Comparison of ENCODE assay signal across 21 cellular contexts in the genomic region with DNA sequence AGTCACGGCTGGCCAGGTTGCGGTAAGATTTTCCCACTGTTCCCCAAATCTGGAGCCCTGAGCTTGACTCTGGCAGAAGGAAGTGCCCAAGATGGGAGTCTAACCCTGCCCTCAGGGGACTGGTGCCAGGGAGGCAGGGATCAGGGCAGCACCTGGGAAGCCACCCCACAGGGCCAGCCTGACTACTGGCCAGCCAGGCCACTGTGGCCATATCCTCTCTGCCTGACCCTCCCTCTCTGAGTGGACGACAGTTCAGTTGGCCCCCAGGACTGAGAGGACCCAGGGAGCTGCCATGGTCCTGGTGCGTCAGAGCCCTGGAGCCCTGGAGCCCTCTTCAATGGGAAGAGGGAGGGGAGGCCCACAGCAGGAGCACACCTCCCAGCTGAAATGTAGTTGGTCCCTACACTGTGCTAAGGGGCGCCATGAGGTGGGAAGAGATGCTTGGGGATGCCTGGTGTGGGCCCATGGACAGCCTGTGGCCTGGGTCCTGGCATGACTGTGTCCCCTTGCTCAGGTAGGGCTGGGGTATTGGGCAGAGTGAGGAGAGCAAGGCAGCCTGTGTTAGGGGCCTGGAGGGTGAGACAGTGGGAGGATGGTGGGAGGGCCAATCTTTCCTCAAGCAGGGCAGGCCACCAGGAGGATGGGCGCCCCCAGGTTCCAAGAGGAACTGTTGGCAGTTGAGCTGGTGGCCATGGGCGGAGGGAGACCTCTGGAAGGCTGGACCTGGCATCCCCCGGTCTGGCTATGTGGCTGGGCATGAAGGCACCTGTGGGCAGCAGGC.
DNase-seq lines count a peak whose midpoint lies in the region; ATAC-seq and TF ChIP-seq lines count a peak whose summit lies in the region.
"Had no signal": no experiment of that assay in that cellular context is flagged by ENCODE, and none has a peak within 500 bp of the region (broad histone marks: within the 10 kb centered on the region; RNA-seq: fewer than 3 reads in every experiment).

No MANE protein-coding gene starts in this region.

- H3K9me3 ChIP-seq in WERI-Rb-1 (ENCODE audit: severe bottlenecking): no peaks in the 10 kb centered on the region
- H3K9me3 ChIP-seq in left ventricle myocardium inferior (replicated peaks): no peaks in the 10 kb centered on the region
- H3K9me3 ChIP-seq: gastrocnemius medialis, pancreas, SJCRH30 had no signal

- H3K27me3 ChIP-seq in WERI-Rb-1 (ENCODE audit: insufficient read depth, low read depth, severe bottlenecking) (no peaks in the 10 kb centered on the region), left ventricle myocardium inferior (ENCODE audit: low read depth) (no peaks in the 10 kb centered on the region)
- H3K27me3 ChIP-seq: brain microvascular endothelial cell, gastrocnemius medialis, pancreas, SJCRH30 had no signal

- no peak for TF ChIP-seq POLR2A in GM18505 (IDR thresholded peaks at IDR 0.05; ENCODE audit: borderline replicate concordance, extremely low read depth, insufficient read depth, insufficient read length)

- H3K27ac ChIP-seq in WERI-Rb-1: no peak overlapping the region; the same call in 1 of the 2 replicates
- no peak overlapping the region for H3K27ac ChIP-seq in left ventricle myocardium inferior (replicated peaks)
- H3K27ac ChIP-seq: 22Rv1, brain microvascular endothelial cell, gastrocnemius medialis, pancreas, SJCRH30 had no signal

- intact Hi-C loops in left ventricle myocardium inferior (cut with micrococcal nuclease): no loop called here
- intact Hi-C loops in sciatic nerve (cut with DNase I): no loop called here

- H3K4me1 ChIP-seq in left ventricle myocardium inferior: peaks cover 4% of the 10 kb centered on the region
- H3K4me1 ChIP-seq: gastrocnemius medialis, pancreas, SJCRH30 had no signal

- H3K36me3 ChIP-seq in WERI-Rb-1 (peaks cover 15% of the 10 kb centered on the region; the same call in 1 of the 2 replicates), left ventricle myocardium inferior (peaks cover 85% of the 10 kb centered on the region)
- H3K36me3 ChIP-seq: brain microvascular endothelial cell had no signal

- H3K4me3 ChIP-seq in WERI-Rb-1 (ENCODE audit: low read depth, low read length) (no peak overlapping the region), left ventricle myocardium inferior (no peak overlapping the region)
- H3K4me3 ChIP-seq: gastrocnemius medialis, pancreas, SJCRH30 had no signal

- ATAC-seq in sciatic nerve (no peak), HG03565 (IDR thresholded peaks at IDR 0.05; ENCODE audit: unreplicated experiment) (no peak), GM18505 (IDR thresholded peaks at IDR 0.05; ENCODE audit: unreplicated experiment) (no peak)
- ATAC-seq: activated CD4-positive, CD25-positive, alpha-beta regulatory T cell treated with anti-CD3 and anti-CD28 coated beads, Interleukin-2, amount 50 U/mL, for 24 hours; activated naive CD4-positive, alpha-beta T cell treated with anti-CD3 and anti-CD28 coated beads, Interleukin-2, amount 50 U/mL, for 72 hours; gastrocnemius medialis; pancreas had no signal

- DNase-seq in activated CD4-positive, CD25-positive, alpha-beta regulatory T cell treated with anti-CD3 and anti-CD28 coated beads, Interleukin-2, amount 50 U/mL, for 72 hours: peak; percentile 25
- DNase-seq in activated CD4-positive, CD25-positive, alpha-beta regulatory T cell (lab: John Stamatoyannopoulos, UW): no peak
- peak; percentile 5 for DNase-seq in WERI-Rb-1
- peak; percentile 9 for DNase-seq in left ventricle myocardium inferior
- peak; percentile 53 for DNase-seq in sciatic nerve (ENCODE audit: low spot score)
- no peak for DNase-seq in NCI-H2081 (lab: John Stamatoyannopoulos, UW)
- DNase-seq: activated CD8-positive, alpha-beta memory T cell treated with anti-CD3 and anti-CD28 coated beads, Interleukin-2, amount 50 U/mL, for 48 hours; brain microvascular endothelial cell; NCI-H1048; NCI-H2029; NCI-H510A; SJCRH30; small intestine; stimulated activated CD4-positive, alpha-beta T cell treated with anti-CD3 and anti-CD28 coated beads, Interleukin-4, amount 100 ng/mL, for 24 hours had no signal

- TF ChIP-seq CTCF in WERI-Rb-1 (IDR thresholded peaks at IDR 0.05; ENCODE audit: low read depth, low read length) (no peak), left ventricle myocardium inferior (IDR thresholded peaks at IDR 0.05; ENCODE audit: borderline replicate concordance) (no peak)

Comparison
In these comparisons a context has a peak if more than half of its experiments do, and no peak if none do; other contexts are left out.
1. DNase-seq: peak in activated CD4-positive, CD25-positive, alpha-beta regulatory T cell treated with anti-CD3 and anti-CD28 coated beads, Interleukin-2, amount 50 U/mL, for 72 hours (single experiment), WERI-Rb-1 (single experiment), left ventricle myocardium inferior (single experiment) and sciatic nerve (single experiment); none in activated CD4-positive, CD25-positive, alpha-beta regulatory T cell (0 of 4) and NCI-H2081 (0 of 2).